ENCODE assay signal across 9 cellular contexts in the genomic region with DNA sequence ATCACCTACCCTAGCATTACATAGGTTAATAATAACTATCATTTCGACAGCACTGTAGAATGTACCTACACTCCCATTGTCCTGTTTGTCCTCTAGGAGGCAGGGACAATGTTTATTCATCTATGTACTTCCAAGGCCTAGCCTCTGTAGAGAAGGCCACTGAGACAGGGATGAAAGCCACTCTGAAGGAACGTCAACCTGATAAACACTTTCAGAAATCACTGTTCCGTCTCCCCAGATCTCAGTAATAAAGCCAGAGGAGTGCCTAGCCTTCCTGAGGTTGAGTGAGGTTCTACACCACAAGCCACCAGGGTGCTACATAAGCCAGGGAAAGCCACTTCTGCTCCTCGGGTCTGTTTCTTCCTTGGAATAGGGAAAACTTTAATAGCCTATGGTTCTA. TPM values are rescaled to one million over a fixed set of nuclear protein-coding genes. Genes with fewer than 3 reads are reported as not detected.
DNase-seq lines count a peak whose midpoint lies in the region; ATAC-seq and TF ChIP-seq lines count a peak whose summit lies in the region.
"Had no signal": no experiment of that assay in that cellular context is flagged by ENCODE, and none has a peak within 500 bp of the region (broad histone marks: within the 10 kb centered on the region; RNA-seq: fewer than 3 reads in every experiment).

No MANE protein-coding gene starts in this region.

- intact Hi-C loops in CD14-positive monocyte (cut with micrococcal nuclease) = no loop called here

- peak overlapping the region in 1 of 2 donors; percentile 56 for H3K4me3 Mint-ChIP-seq in CD14-positive monocyte

- peaks cover 0 to 4% of the 10 kb centered on the region in 2 donors for H3K36me3 Mint-ChIP-seq in CD14-positive monocyte
- H3K36me3 Mint-ChIP-seq: activated naive CD8-positive, alpha-beta T cell treated with anti-CD3 and anti-CD28 coated beads, Interleukin-2, amount 10 ng/mL, durations not matched to agents 7 days and 5 days had no signal

- H3K9me3 Mint-ChIP-seq in CD14-positive monocyte = peaks cover 0 to 15% (median 3%) of the 10 kb centered on the region in 7 donors
- H3K9me3 Mint-ChIP-seq: activated naive CD8-positive, alpha-beta T cell treated with anti-CD3 and anti-CD28 coated beads, Interleukin-2, amount 10 ng/mL, durations not matched to agents 7 days and 5 days had no signal

- H3K4me1 Mint-ChIP-seq in CD14-positive monocyte = peaks cover 12% of the 10 kb centered on the region

- DNase-seq in DMS53 (lab: John Stamatoyannopoulos, UW) = peak; percentile 32
- no peak for DNase-seq in DMS53 treated with DMSO at 0.1 percent for 48 hours (lab: John Stamatoyannopoulos, UW; ENCODE audit: unreplicated experiment)
- peak; percentile 17 for DNase-seq in NCI-H510A treated with DMSO at 0.1 percent for 48 hours (lab: John Stamatoyannopoulos, UW)
- DNase-seq in epithelial cell of esophagus (ENCODE audit: low read depth) = peak; percentile 45
- peak; percentile 20 for DNase-seq in retina
- DNase-seq in CD14-positive monocyte (ENCODE audit: low spot score) = no peak
- no peak for DNase-seq in iPS-NIHi7 (ENCODE audit: extremely low spot score)
- DNase-seq: activated naive CD8-positive, alpha-beta T cell treated with anti-CD3 and anti-CD28 coated beads, Interleukin-2, amount 10 ng/mL, durations not matched to agents 7 days and 5 days had no signal

- no peak overlapping the region for H3K27ac Mint-ChIP-seq in CD14-positive monocyte
- H3K27ac Mint-ChIP-seq: activated naive CD8-positive, alpha-beta T cell treated with anti-CD3 and anti-CD28 coated beads, Interleukin-2, amount 10 ng/mL, durations not matched to agents 7 days and 5 days had no signal

- peaks cover 49 to 65% (median 58%) of the 10 kb centered on the region in 3 donors for H3K27me3 Mint-ChIP-seq in CD14-positive monocyte (ENCODE audit: low read depth in 3 of 3)

- no peak for ATAC-seq in GM18502 (IDR thresholded peaks at IDR 0.05; ENCODE audit: poor library complexity, unreplicated experiment)

- H3K4me3 ChIP-seq in epithelial cell of esophagus (ENCODE audit: low read length) = no peak overlapping the region

- TF ChIP-seq CTCF in epithelial cell of esophagus (IDR thresholded peaks at IDR 0.05; ENCODE audit: insufficient read depth, low read depth, low read length, missing control alignments) (peak; percentile 40), CD14-positive monocyte (IDR thresholded peaks at IDR 0.05) (no peak)

RNA-seq across cellular contexts. Expression of gene POPDC3, which starts 44.8 kb away (rescaled TPM):
- not detected for polyA plus RNA-seq in CD14-positive monocyte

Comparison
In these comparisons a context has a peak if more than half of its experiments do, and no peak if none do; other contexts are left out.
1. DNase-seq: peak in DMS53 (single experiment), NCI-H510A treated with DMSO at 0.1 percent for 48 hours (single experiment), epithelial cell of esophagus (single experiment) and retina (single experiment); none in DMS53 treated with DMSO at 0.1 percent for 48 hours (single experiment), CD14-positive monocyte (single experiment) and iPS-NIHi7 (single experiment).